Comparison of ENCODE assay signal across 8 cellular contexts in the genomic region with DNA sequence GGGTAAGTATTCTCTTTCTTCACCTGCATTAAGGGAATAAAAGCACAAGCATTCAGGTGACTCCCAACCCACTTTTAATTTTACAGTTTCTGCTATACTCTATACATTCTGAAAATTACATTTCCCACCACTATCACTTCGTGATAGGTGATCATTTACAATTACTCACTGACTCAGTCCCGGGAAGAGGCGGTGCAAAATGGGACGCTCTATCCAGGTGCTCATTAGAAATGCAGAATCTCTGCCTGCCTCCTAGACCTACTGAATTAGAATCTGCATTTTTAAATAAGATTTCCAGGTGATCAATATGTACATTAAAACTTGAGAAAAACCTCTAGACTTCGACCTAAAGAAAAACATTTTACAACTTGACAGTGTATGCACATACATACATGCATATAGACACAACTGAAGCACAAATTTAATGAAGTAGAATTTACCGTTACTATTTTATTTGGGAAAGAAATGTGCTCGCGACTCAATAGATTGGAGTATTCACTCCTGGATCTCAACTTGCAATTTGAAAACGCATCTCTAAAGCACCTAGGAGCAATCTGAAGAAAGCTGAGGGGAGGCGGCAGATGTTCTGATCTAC.
DNase-seq lines count a peak whose midpoint lies in the region; ATAC-seq and TF ChIP-seq lines count a peak whose summit lies in the region.

No MANE protein-coding gene starts in this region.

- in situ Hi-C loops in GM13976 (cut with MboI; ENCODE audit: low sequenced_read_pairs, unreplicated experiment): no loop called here

- ATAC-seq in stimulated activated naive CD8-positive, alpha-beta T cell treated with anti-CD3 and anti-CD28 coated beads, Interleukin-15, Interleukin-2, amounts not matched to agents 100 U/mL and 50 U/mL, for 24 hours: no peak
- ATAC-seq in HG02884 (IDR thresholded peaks at IDR 0.05; ENCODE audit: unreplicated experiment) (no peak), HG02678 (IDR thresholded peaks at IDR 0.05; ENCODE audit: unreplicated experiment) (no peak)

- peaks cover 9 to 11% of the 10 kb centered on the region in 2 donors for H3K4me1 ChIP-seq in mucosa of rectum (ENCODE audit: control insufficient read depth in 2 of 2, insufficient read depth in 2 of 2, low read length in 2 of 2)

- H3K4me3 ChIP-seq in mucosa of rectum (ENCODE audit: low read length in 2 of 2): peak overlapping the region; percentile 77 to 96

- H3K36me3 Mint-ChIP-seq in stimulated activated naive CD8-positive, alpha-beta T cell treated with anti-CD3 and anti-CD28 coated beads, Interleukin-15, Interleukin-2, amounts not matched to agents 100 ng/mL and 50 ng/mL, for 24 hours (ENCODE audit: low read depth): peaks cover 27% of the 10 kb centered on the region

- TF ChIP-seq CTCF in GM13976 (IDR thresholded peaks at IDR 0.05; ENCODE audit: borderline replicate concordance, control extremely low read depth, extremely low read depth, insufficient read depth, missing control alignments): no peak

- peak overlapping the region; percentile 91 to 92 for H3K9ac ChIP-seq in mucosa of rectum (ENCODE audit: low read depth in 1 of 2, low read length in 2 of 2)

- peaks cover 66% of the 10 kb centered on the region for H3K4me1 Mint-ChIP-seq in stimulated activated naive CD8-positive, alpha-beta T cell treated with anti-CD3 and anti-CD28 coated beads, Interleukin-15, Interleukin-2, amounts not matched to agents 100 ng/mL and 50 ng/mL, for 24 hours (ENCODE audit: low read depth)

- no peak for DNase-seq in stimulated activated naive CD8-positive, alpha-beta T cell treated with anti-CD3 and anti-CD28 coated beads, Interleukin-15, Interleukin-2, amounts not matched to agents 100 U/mL and 50 U/mL, for 24 hours
- DNase-seq in superior temporal gyrus (ENCODE audit: extremely low spot score) (no peak), GM13976 (ENCODE audit: low spot score) (no peak)

- no peaks in the 10 kb centered on the region for H3K27me3 Mint-ChIP-seq in stimulated activated naive CD8-positive, alpha-beta T cell treated with anti-CD3 and anti-CD28 coated beads, Interleukin-15, Interleukin-2, amounts not matched to agents 100 ng/mL and 50 ng/mL, for 24 hours

- H3K9me3 Mint-ChIP-seq in stimulated activated naive CD8-positive, alpha-beta T cell treated with anti-CD3 and anti-CD28 coated beads, Interleukin-15, Interleukin-2, amounts not matched to agents 100 ng/mL and 50 ng/mL, for 24 hours: peaks cover 4% of the 10 kb centered on the region

- peak overlapping the region; percentile 84 for H3K27ac Mint-ChIP-seq in stimulated activated naive CD8-positive, alpha-beta T cell treated with anti-CD3 and anti-CD28 coated beads, Interleukin-15, Interleukin-2, amounts not matched to agents 100 ng/mL and 50 ng/mL, for 24 hours

- no peaks in the 10 kb centered on the region for H3K27me3 ChIP-seq in mucosa of rectum (ENCODE audit: control insufficient read depth in 2 of 2, insufficient read depth in 2 of 2, low read length in 2 of 2)

- H3K36me3 ChIP-seq in mucosa of rectum (ENCODE audit: control insufficient read depth in 2 of 2, insufficient read depth in 2 of 2, low read length in 2 of 2): no peaks in the 10 kb centered on the region

- H3K9me3 ChIP-seq in mucosa of rectum (ENCODE audit: control insufficient read depth in 2 of 2, low read length in 2 of 2): no peaks in the 10 kb centered on the region

- peak overlapping the region; percentile 96 for H3K4me3 Mint-ChIP-seq in stimulated activated naive CD8-positive, alpha-beta T cell treated with anti-CD3 and anti-CD28 coated beads, Interleukin-15, Interleukin-2, amounts not matched to agents 100 ng/mL and 50 ng/mL, for 24 hours

- peak overlapping the region; percentile 56 for H3K27ac ChIP-seq in cingulate gyrus (ENCODE audit: low read depth, low read length)
- peak overlapping the region; percentile 93 to 96 for H3K27ac ChIP-seq in mucosa of rectum (ENCODE audit: low read depth in 2 of 2, low read length in 2 of 2)
